1 cellular context compared by ENCODE assay signal in genomic region chr10:71773221-71773971, GRCh38.
TF ChIP-seq lines count a peak whose summit lies in the region.

TSS of gene VSIR (minus strand) at chr10:71773520. CDS start at chr10:71773439, 81 bp downstream.

TF ChIP-seq in K562, 482 proteins besides CTCF, POLR2A, EP300 and RAD21 (continued from another document and continues in another):
- TF ChIP-seq RERE (CRISPR knock-in tag; IDR thresholded peaks at IDR 0.05; ENCODE audit: borderline replicate concordance) (0 out of 2 replicates have a peak, but pooled peaks have one; percentile 98), ZNF77 (CRISPR knock-in tag; IDR thresholded peaks at IDR 0.05) (no peak), ZMIZ1 (IDR thresholded peaks at IDR 0.05; ENCODE audit: low read depth in 2 of 2, low read length in 2 of 2) (peak in 1 of 2 experiments; percentile 62; a peak in 2 of 4 replicates), FIP1L1 (IDR thresholded peaks at IDR 0.05; ENCODE audit: low read depth, low read length, poor library complexity, severe bottlenecking) (peak; percentile 92), CHD4 (IDR thresholded peaks at IDR 0.05; ENCODE audit: insufficient read depth, insufficient replicate concordance, low read depth, low read length, poor library complexity, severe bottlenecking) (no peak), MNT (conservative IDR thresholded peaks at IDR 0.05) (peak in 1 of 2 experiments; percentile 75; a peak in 2 of 4 replicates), CREM (IDR thresholded peaks at IDR 0.05; ENCODE audit: low read depth) (peak; percentile 67; the same call in 1 of the 2 replicates), HNRNPLL (IDR thresholded peaks at IDR 0.05; ENCODE audit: low read depth, low read length, poor library complexity, severe bottlenecking) (peak; percentile 42), ZBTB33 (CRISPR knock-in tag; IDR thresholded peaks at IDR 0.05) (peak; percentile 59; the same call in 1 of the 2 replicates), ZBTB7A (IDR thresholded peaks at IDR 0.05; ENCODE audit: borderline replicate concordance, control insufficient read depth, low read depth, low read length) (peak; percentile 60; the same call in 1 of the 2 replicates), MECOM (CRISPR knock-in tag; IDR thresholded peaks at IDR 0.05) (no peak), CCNT2 (IDR thresholded peaks at IDR 0.05; ENCODE audit: borderline replicate concordance, extremely low read depth, insufficient read length, low read depth, low read length) (peak; percentile 85), NCOA4 (IDR thresholded peaks at IDR 0.05; ENCODE audit: partially characterized antibody) (no peak), RBM34 (IDR thresholded peaks at IDR 0.05; ENCODE audit: borderline replicate concordance, insufficient read depth, low read length) (no peak), HIVEP1 (CRISPR knock-in tag; IDR thresholded peaks at IDR 0.05) (0 out of 2 replicates have a peak, but pooled peaks have one; percentile 30), VEZF1 (CRISPR knock-in tag; IDR thresholded peaks at IDR 0.05) (peak; percentile 89), MTA3 (IDR thresholded peaks at IDR 0.05; ENCODE audit: borderline replicate concordance) (peak; percentile 95), MAZ (CRISPR knock-in tag; conservative IDR thresholded peaks at IDR 0.05 in 1 of 2, IDR thresholded peaks at IDR 0.05 in 1 of 2) (peak; percentile 99), ZHX1 (conservative IDR thresholded peaks at IDR 0.05; ENCODE audit: low read length) (0 out of 2 replicates have a peak, but pooled peaks have one; percentile 51), RCOR1 (IDR thresholded peaks at IDR 0.05; ENCODE audit: borderline replicate concordance in 1 of 2, low read depth in 2 of 2, low read length in 2 of 2) (peak in 1 of 2 experiments; percentile 72; a peak in 2 of 4 replicates), SP1 (CRISPR knock-in tag; IDR thresholded peaks at IDR 0.05) (peak; percentile 97), ATF7 (IDR thresholded peaks at IDR 0.05) (peak; percentile 81; the same call in 1 of the 2 replicates), RHOXF2B (CRISPR knock-in tag; conservative IDR thresholded peaks at IDR 0.05) (no peak), ZNF384 (IDR thresholded peaks at IDR 0.05; ENCODE audit: low read depth, low read length) (peak; percentile 32; the same call in 1 of the 2 replicates), E2F1 (CRISPR knock-in tag; IDR thresholded peaks at IDR 0.05) (peak; percentile 65; the same call in 1 of the 2 replicates), KLF13 (tag; IDR thresholded peaks at IDR 0.05; ENCODE audit: borderline replicate concordance, low read depth) (peak; percentile 98), SETDB1 (IDR thresholded peaks at IDR 0.05; ENCODE audit: low read length) (peak; percentile 7), STAT6 (CRISPR knock-in tag; IDR thresholded peaks at IDR 0.05) (0 out of 2 replicates have a peak, but pooled peaks have one; percentile 80), MBD2 (IDR thresholded peaks at IDR 0.05; ENCODE audit: borderline replicate concordance, low read depth) (peak; percentile 30; the same call in 1 of the 2 replicates), THRA (IDR thresholded peaks at IDR 0.05) (no peak)
